In the genomic region with DNA sequence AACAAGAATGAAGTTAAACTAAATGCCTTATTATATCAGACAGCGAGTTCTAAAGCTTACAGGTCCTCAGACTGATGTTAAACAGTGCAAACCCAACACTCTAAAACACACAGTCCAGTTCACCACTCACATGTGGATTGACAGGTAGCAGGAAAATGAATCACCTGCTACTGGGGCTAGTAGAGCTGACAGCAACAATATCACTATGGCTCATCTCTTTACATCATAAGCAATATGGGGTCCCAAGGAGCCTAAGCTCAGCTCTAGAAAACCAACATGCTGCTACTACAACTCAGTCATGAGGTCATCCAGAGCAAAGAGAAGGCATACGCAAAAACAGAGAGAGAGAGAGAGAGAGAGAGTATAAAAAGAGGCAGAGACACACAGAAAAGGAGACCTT, we compare ENCODE assay signal across 25 cellular contexts.
DNase-seq lines count a peak whose midpoint lies in the region; ATAC-seq, FAIRE-seq and TF ChIP-seq lines count a peak whose summit lies in the region.
"Had no signal": no experiment of that assay in that cellular context is flagged by ENCODE, and none has a peak within 500 bp of the region (broad histone marks: within the 10 kb centered on the region; RNA-seq: fewer than 3 reads in every experiment).

No MANE protein-coding gene starts in this region.

- no peaks in the 10 kb centered on the region for H3K27me3 ChIP-seq in CD8-positive, alpha-beta T cell (ENCODE audit: insufficient read depth, low read length)
- H3K27me3 ChIP-seq in endothelial cell of umbilical vein (ENCODE audit: control insufficient read depth in 2 of 2, insufficient read depth in 2 of 2, low read length in 2 of 2) (no peaks in the 10 kb centered on the region), osteoblast (ENCODE audit: insufficient read depth, low read length) (no peaks in the 10 kb centered on the region)
- H3K27me3 ChIP-seq: BLaER1 had no signal

- no peak overlapping the region for H3K27ac ChIP-seq in CD8-positive, alpha-beta T cell (ENCODE audit: low read depth, low read length)
- H3K27ac ChIP-seq in endothelial cell of umbilical vein (ENCODE audit: insufficient read depth, low read depth, low read length) (no peak overlapping the region), osteoblast (ENCODE audit: low read depth, low read length) (no peak overlapping the region)
- H3K27ac ChIP-seq: 22Rv1, BLaER1, C4-2B had no signal

- no peak for DNase-seq in activated CD4-positive, alpha-beta T cell treated with anti-CD3 and anti-CD28 coated beads for 36 hours
- DNase-seq in activated CD4-positive, alpha-beta T cell treated with anti-CD3 and anti-CD28 coated beads, Interleukin-2, amount 10 ng/mL, durations not matched to agents 24 days and 14 days, result no peak
- DNase-seq in CD8-positive, alpha-beta T cell, result no peak
- DNase-seq in endothelial cell of umbilical vein (ENCODE audit: low read depth, low spot score), result no peak
- peak; percentile 62 for DNase-seq in osteoblast (ENCODE audit: insufficient read length, low spot score, missing footprints)
- no peak for DNase-seq in UCSD-AML1 (lab: John Stamatoyannopoulos, UW; ENCODE audit: unreplicated experiment)
- DNase-seq in iPS-NIHi11 (ENCODE audit: low spot score), result no peak
- DNase-seq: CD4-positive, CD25-positive, alpha-beta regulatory T cell; CD8-positive, alpha-beta memory T cell; DMS 273 treated with DMSO at 0.1 percent for 48 hours; DMS79; EL; GDM1; H9 had no signal

- H3K27ac Mint-ChIP-seq in activated CD4-positive, alpha-beta T cell treated with anti-CD3 and anti-CD28 coated beads for 36 hours, result peak overlapping the region; percentile 9
- no peak overlapping the region for H3K27ac Mint-ChIP-seq in activated CD4-positive, alpha-beta T cell treated with anti-CD3 and anti-CD28 coated beads, Interleukin-2, amount 10 ng/mL, durations not matched to agents 24 days and 14 days
- peak overlapping the region; percentile 3 for H3K27ac Mint-ChIP-seq in CD8-positive, alpha-beta T cell
- H3K27ac Mint-ChIP-seq: B cell; CD4-positive, CD25-positive, alpha-beta regulatory T cell; GM23338 had no signal

- H3K9me3 Mint-ChIP-seq in activated CD4-positive, alpha-beta T cell treated with anti-CD3 and anti-CD28 coated beads for 36 hours (ENCODE audit: low read depth), result no peaks in the 10 kb centered on the region
- H3K9me3 Mint-ChIP-seq in activated CD4-positive, alpha-beta T cell treated with anti-CD3 and anti-CD28 coated beads, Interleukin-2, amount 10 ng/mL, durations not matched to agents 24 days and 14 days, result no peaks in the 10 kb centered on the region
- no peaks in the 10 kb centered on the region for H3K9me3 Mint-ChIP-seq in CD8-positive, alpha-beta T cell
- H3K9me3 Mint-ChIP-seq: CD8-positive, alpha-beta memory T cell; GM23338; H9 had no signal

- no peaks in the 10 kb centered on the region for H3K36me3 ChIP-seq in CD8-positive, alpha-beta T cell (ENCODE audit: insufficient read depth, low read length)
- H3K36me3 ChIP-seq in endothelial cell of umbilical vein (ENCODE audit: control insufficient read depth in 2 of 2, extremely low read depth in 1 of 2, insufficient read depth in 2 of 2, low read length in 2 of 2), result peaks cover 0 to 2% of the 10 kb centered on the region in 2 experiments
- peaks cover 21% of the 10 kb centered on the region for H3K36me3 ChIP-seq in osteoblast (ENCODE audit: insufficient read depth, low read length)

- H3K4me1 ChIP-seq in CD8-positive, alpha-beta T cell (ENCODE audit: insufficient read depth, low read length), result no peaks in the 10 kb centered on the region
- peaks cover 4% of the 10 kb centered on the region for H3K4me1 ChIP-seq in endothelial cell of umbilical vein (ENCODE audit: control insufficient read depth, extremely low read depth, insufficient read depth, low read length)
- H3K4me1 ChIP-seq in osteoblast (ENCODE audit: insufficient read depth, low read length), result no peaks in the 10 kb centered on the region
- H3K4me1 ChIP-seq: BLaER1 had no signal

- no TSS peak for BruUV-seq in endothelial cell of umbilical vein (replicated peaks; lab: Mats Ljungman, UMichigan)

- dilution Hi-C loops in endothelial cell of umbilical vein (cut with MboI; ENCODE audit: extremely low pct_ligation_motif_present, low sequenced_read_pairs), result no loop called here

- intact Hi-C loops in activated CD4-positive, alpha-beta T cell treated with anti-CD3 and anti-CD28 coated beads for 36 hours (cut with DNase I, micrococcal nuclease), result no loop called here
- intact Hi-C loops in activated CD4-positive, alpha-beta T cell treated with anti-CD3 and anti-CD28 coated beads, Interleukin-2, amount 10 ng/mL, durations not matched to agents 24 days and 14 days (cut with micrococcal nuclease), result no loop called here
- intact Hi-C loops in CD8-positive, alpha-beta T cell (cut with DNase I, micrococcal nuclease), result no loop called here
- intact Hi-C loops in endothelial cell of umbilical vein (cut with micrococcal nuclease), result no loop called here

- no peaks in the 10 kb centered on the region for H4K20me1 ChIP-seq in endothelial cell of umbilical vein (replicated peaks; ENCODE audit: control insufficient read depth, extremely low read depth, insufficient read depth, low read length)
- no peaks in the 10 kb centered on the region for H4K20me1 ChIP-seq in osteoblast (ENCODE audit: insufficient read depth, low read length)
- H4K20me1 ChIP-seq: BLaER1 had no signal

- H3K9me1 ChIP-seq in endothelial cell of umbilical vein (replicated peaks; ENCODE audit: control insufficient read depth, extremely low read depth, insufficient read depth, low read length), result no peaks in the 10 kb centered on the region

- H2AFZ ChIP-seq in endothelial cell of umbilical vein (ENCODE audit: low read depth, low read length) (no peak overlapping the region), osteoblast (ENCODE audit: low read length) (no peak overlapping the region)
- H2AFZ ChIP-seq: GM23338 had no signal

- no peaks in the 10 kb centered on the region for H3K4me1 Mint-ChIP-seq in activated CD4-positive, alpha-beta T cell treated with anti-CD3 and anti-CD28 coated beads for 36 hours
- H3K4me1 Mint-ChIP-seq in activated CD4-positive, alpha-beta T cell treated with anti-CD3 and anti-CD28 coated beads, Interleukin-2, amount 10 ng/mL, durations not matched to agents 24 days and 14 days, result no peaks in the 10 kb centered on the region
- no peaks in the 10 kb centered on the region for H3K4me1 Mint-ChIP-seq in CD8-positive, alpha-beta T cell (ENCODE audit: low read depth)
- H3K4me1 Mint-ChIP-seq: B cell; CD8-positive, alpha-beta memory T cell had no signal

- CTCF ChIA-PET in activated CD4-positive, alpha-beta T cell treated with anti-CD3 and anti-CD28 coated beads for 36 hours (lab: Charles Lee), result no interaction called here
- CTCF ChIA-PET in CD8-positive, alpha-beta T cell (lab: Charles Lee), result no interaction called here
- CTCF ChIA-PET in endothelial cell of umbilical vein (lab: Charles Lee), result interaction anchor here (1.0 kb wide), 1 partner anchor 162 kb away, joined by 5 read pairs; no protein-coding TSS in a partner anchor

- TF ChIP-seq CTCF in CD8-positive, alpha-beta T cell (IDR thresholded peaks at IDR 0.05), result no peak
- TF ChIP-seq CTCF in endothelial cell of umbilical vein (IDR thresholded peaks at IDR 0.05; ENCODE audit: extremely low read depth in 1 of 2, insufficient read depth in 1 of 2, low read depth in 1 of 2, low read length in 2 of 2) (no peak), osteoblast (IDR thresholded peaks at IDR 0.05; ENCODE audit: extremely low read depth, low read depth, low read length) (no peak)

- no peak overlapping the region for H3K4me3 ChIP-seq in CD8-positive, alpha-beta T cell (ENCODE audit: low read depth, low read length)
- H3K4me3 ChIP-seq in endothelial cell of umbilical vein (replicated peaks in 1 of 3; ENCODE audit: insufficient read depth in 1 of 3, low read depth in 1 of 3, low read length in 3 of 3), result no peak overlapping the region
- H3K4me3 ChIP-seq in osteoblast (ENCODE audit: insufficient read depth, low read length), result no peak overlapping the region
- H3K4me3 ChIP-seq: BLaER1, GM12878, GM23338 had no signal

- H3K9me3 ChIP-seq in CD8-positive, alpha-beta T cell (ENCODE audit: low read length), result no peaks in the 10 kb centered on the region
- no peaks in the 10 kb centered on the region for H3K9me3 ChIP-seq in endothelial cell of umbilical vein (replicated peaks; ENCODE audit: control insufficient read depth, insufficient read depth, low read length)
- H3K9me3 ChIP-seq in osteoblast (ENCODE audit: low read depth, low read length), result no peaks in the 10 kb centered on the region
- H3K9me3 ChIP-seq: BLaER1 had no signal

- H3K4me2 ChIP-seq in endothelial cell of umbilical vein (ENCODE audit: insufficient read depth, low read length), result no peak overlapping the region
- no peak overlapping the region for H3K4me2 ChIP-seq in osteoblast (ENCODE audit: insufficient read depth, low read length)
- H3K4me2 ChIP-seq: BLaER1, GM23338 had no signal

- peak; percentile 46 for FAIRE-seq in endothelial cell of umbilical vein (lab: Jason Lieb, UNC)
- FAIRE-seq: A204.1, D721Med, GM12878, GM18507 had no signal

- H3K27me3 Mint-ChIP-seq in activated CD4-positive, alpha-beta T cell treated with anti-CD3 and anti-CD28 coated beads for 36 hours, result no peaks in the 10 kb centered on the region
- H3K27me3 Mint-ChIP-seq in activated CD4-positive, alpha-beta T cell treated with anti-CD3 and anti-CD28 coated beads, Interleukin-2, amount 10 ng/mL, durations not matched to agents 24 days and 14 days, result no peaks in the 10 kb centered on the region
- no peaks in the 10 kb centered on the region for H3K27me3 Mint-ChIP-seq in CD8-positive, alpha-beta T cell (ENCODE audit: low read depth)
- H3K27me3 Mint-ChIP-seq: B cell; CD4-positive, CD25-positive, alpha-beta regulatory T cell; CD8-positive, alpha-beta memory T cell had no signal

- H3K79me2 ChIP-seq in endothelial cell of umbilical vein (ENCODE audit: control insufficient read depth, insufficient read depth, low read length) (no peaks in the 10 kb centered on the region), osteoblast (ENCODE audit: insufficient read depth, low read length) (no peaks in the 10 kb centered on the region)

- H3K36me3 Mint-ChIP-seq in activated CD4-positive, alpha-beta T cell treated with anti-CD3 and anti-CD28 coated beads for 36 hours (ENCODE audit: low read depth), result peaks cover 42% of the 10 kb centered on the region
- peaks cover 12% of the 10 kb centered on the region for H3K36me3 Mint-ChIP-seq in activated CD4-positive, alpha-beta T cell treated with anti-CD3 and anti-CD28 coated beads, Interleukin-2, amount 10 ng/mL, durations not matched to agents 24 days and 14 days (ENCODE audit: low read depth)
- peaks cover 77% of the 10 kb centered on the region for H3K36me3 Mint-ChIP-seq in CD8-positive, alpha-beta T cell

- H3K9ac ChIP-seq in endothelial cell of umbilical vein (replicated peaks; ENCODE audit: extremely low read depth, insufficient read depth, low read length), result no peak overlapping the region
- H3K9ac ChIP-seq: BLaER1 had no signal

- no peak overlapping the region for H3K4me3 Mint-ChIP-seq in activated CD4-positive, alpha-beta T cell treated with anti-CD3 and anti-CD28 coated beads for 36 hours
- no peak overlapping the region for H3K4me3 Mint-ChIP-seq in activated CD4-positive, alpha-beta T cell treated with anti-CD3 and anti-CD28 coated beads, Interleukin-2, amount 10 ng/mL, durations not matched to agents 24 days and 14 days
- no peak overlapping the region for H3K4me3 Mint-ChIP-seq in CD8-positive, alpha-beta T cell
- H3K4me3 Mint-ChIP-seq: B cell; CD4-positive, CD25-positive, alpha-beta regulatory T cell; CD8-positive, alpha-beta memory T cell; GM23338; H9 had no signal

- no peak for ATAC-seq in activated CD4-positive, alpha-beta T cell treated with anti-CD3 and anti-CD28 coated beads for 36 hours
- no peak for ATAC-seq in CD8-positive, alpha-beta T cell
- no peak for ATAC-seq in HG03457 (IDR thresholded peaks at IDR 0.05; ENCODE audit: unreplicated experiment)
- ATAC-seq: GM12878, GM23338, HCT116 had no signal

- no peak for TF ChIP-seq POLR2A in endothelial cell of umbilical vein (IDR thresholded peaks at IDR 0.05; ENCODE audit: low read depth, low read length)

- POLR2A ChIA-PET in activated CD4-positive, alpha-beta T cell treated with anti-CD3 and anti-CD28 coated beads for 36 hours (lab: Charles Lee), result interaction anchor here (0.6 kb wide), 1 partner anchor 72 kb away, joined by 7 read pairs; no protein-coding TSS in a partner anchor
- POLR2A ChIA-PET in CD8-positive, alpha-beta T cell (lab: Charles Lee), result no interaction called here
- POLR2A ChIA-PET in endothelial cell of umbilical vein (lab: Charles Lee), result no interaction called here
